ENCODE assay signal across 1 cellular context in the genomic region with DNA sequence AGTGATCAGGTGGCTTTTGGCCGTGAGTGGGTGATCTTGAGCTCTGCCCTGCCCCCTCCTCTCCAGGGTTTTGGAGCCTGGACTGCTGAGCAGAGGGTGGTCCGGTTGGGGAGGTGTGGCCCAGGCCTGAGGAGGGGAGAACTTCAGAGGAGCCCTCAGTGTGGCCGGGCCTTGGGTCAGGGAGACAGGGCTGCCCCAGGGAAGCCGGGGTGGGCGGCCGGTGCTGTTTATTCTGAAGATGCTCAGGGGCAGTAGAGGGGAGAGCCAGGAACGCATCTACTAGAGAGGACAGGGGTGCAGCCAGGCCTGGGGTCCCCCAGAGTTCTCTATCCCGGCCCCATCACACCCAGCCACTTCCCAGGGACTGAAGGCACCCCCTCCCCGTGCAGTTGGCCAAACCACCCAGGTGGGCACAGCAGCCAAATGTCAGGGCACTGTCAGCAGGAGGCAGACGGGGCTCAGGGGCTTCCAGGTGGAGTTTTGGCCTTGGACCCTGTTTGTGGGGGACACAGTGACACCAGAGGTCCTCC.
TF ChIP-seq lines count a peak whose summit lies in the region.

No MANE protein-coding gene starts in this region.

TF ChIP-seq in GM12878, 131 proteins besides CTCF, POLR2A, EP300 and RAD21:
- TF ChIP-seq TAF1 (IDR thresholded peaks at IDR 0.05; ENCODE audit: borderline replicate concordance, low read depth, low read length) = no peak
- no peak for TF ChIP-seq SUPT20H (IDR thresholded peaks at IDR 0.05; ENCODE audit: borderline replicate concordance, control insufficient read depth, low read depth, low read length)
- TF ChIP-seq HCFC1 (IDR thresholded peaks at IDR 0.05; ENCODE audit: low read length) = no peak
- no peak for TF ChIP-seq BMI1 (IDR thresholded peaks at IDR 0.05; ENCODE audit: borderline replicate concordance)
- TF ChIP-seq, protein P1, sequence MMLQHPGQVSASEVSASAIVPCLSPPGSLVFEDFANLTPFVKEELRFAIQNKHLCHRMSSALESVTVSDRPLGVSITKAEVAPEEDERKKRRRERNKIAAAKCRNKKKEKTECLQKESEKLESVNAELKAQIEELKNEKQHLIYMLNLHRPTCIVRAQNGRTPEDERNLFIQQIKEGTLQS (IDR thresholded peaks at IDR 0.05; ENCODE audit: borderline replicate concordance, extremely low read depth, low read depth, low read length) = no peak
- no peak for TF ChIP-seq ETV6 (conservative IDR thresholded peaks at IDR 0.05 in 1 of 2, IDR thresholded peaks at IDR 0.05 in 1 of 2; ENCODE audit: borderline replicate concordance in 1 of 2, low read depth in 1 of 2)
- no peak for TF ChIP-seq STAT3 (IDR thresholded peaks at IDR 0.05; ENCODE audit: low read depth, low read length)
- no peak for TF ChIP-seq JUNB (IDR thresholded peaks at IDR 0.05)
- no peak for TF ChIP-seq SREBF2 (IDR thresholded peaks at IDR 0.05; ENCODE audit: low read length)
- no peak for TF ChIP-seq SMC3 (IDR thresholded peaks at IDR 0.05; ENCODE audit: borderline replicate concordance, low read length)
- TF ChIP-seq USF2 (IDR thresholded peaks at IDR 0.05; ENCODE audit: borderline replicate concordance, low read depth, low read length) = no peak
- TF ChIP-seq, protein P2, sequence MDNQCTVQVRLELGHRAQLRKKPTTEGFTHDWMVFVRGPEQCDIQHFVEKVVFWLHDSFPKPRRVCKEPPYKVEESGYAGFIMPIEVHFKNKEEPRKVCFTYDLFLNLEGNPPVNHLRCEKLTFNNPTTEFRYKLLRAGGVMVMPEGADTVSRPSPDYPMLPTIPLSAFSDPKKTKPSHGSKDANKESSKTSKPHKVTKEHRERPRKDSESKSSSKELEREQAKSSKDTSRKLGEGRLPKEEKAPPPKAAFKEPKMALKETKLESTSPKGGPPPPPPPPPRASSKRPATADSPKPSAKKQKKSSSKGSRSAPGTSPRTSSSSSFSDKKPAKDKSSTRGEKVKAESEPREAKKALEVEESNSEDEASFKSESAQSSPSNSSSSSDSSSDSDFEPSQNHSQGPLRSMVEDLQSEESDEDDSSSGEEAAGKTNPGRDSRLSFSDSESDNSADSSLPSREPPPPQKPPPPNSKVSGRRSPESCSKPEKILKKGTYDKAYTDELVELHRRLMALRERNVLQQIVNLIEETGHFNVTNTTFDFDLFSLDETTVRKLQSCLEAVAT (IDR thresholded peaks at IDR 0.05) = no peak
- no peak for TF ChIP-seq SIX5 (IDR thresholded peaks at IDR 0.05; ENCODE audit: low read depth, low read length, severe bottlenecking)
- TF ChIP-seq SP1 (IDR thresholded peaks at IDR 0.05; ENCODE audit: low read depth, low read length) = no peak
- TF ChIP-seq MTA3 (IDR thresholded peaks at IDR 0.05; ENCODE audit: borderline replicate concordance, low read length) = no peak
- no peak for TF ChIP-seq ZNF24 (IDR thresholded peaks at IDR 0.05)
- TF ChIP-seq ZSCAN29 (IDR thresholded peaks at IDR 0.05) = no peak
- no peak for TF ChIP-seq IKZF1 (conservative IDR thresholded peaks at IDR 0.05)
- no peak for TF ChIP-seq ASH2L (IDR thresholded peaks at IDR 0.05; ENCODE audit: borderline replicate concordance, low read depth)
- TF ChIP-seq HDGF (IDR thresholded peaks at IDR 0.05) = no peak
TF ChIP-seq in GM12878: peak in this region for 0.
